17 cellular contexts compared by ENCODE assay signal in the genomic region with DNA sequence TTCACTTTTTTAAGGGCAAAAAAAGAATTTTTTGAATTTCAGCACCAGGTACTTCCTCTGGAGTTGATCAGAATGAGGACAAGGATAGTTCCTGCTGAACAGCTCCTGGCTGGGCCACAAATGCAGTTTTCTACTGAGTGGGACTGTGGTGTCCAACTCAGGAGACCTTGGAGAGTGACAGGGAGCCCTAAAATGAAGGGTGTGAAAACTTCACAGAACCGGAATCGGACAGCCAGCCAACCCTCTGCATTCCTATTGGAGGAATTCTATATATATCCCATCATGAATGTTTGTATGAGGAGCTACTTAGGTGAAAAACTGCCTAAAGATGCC.
"Had no signal": no experiment of that assay in that cellular context is flagged by ENCODE, and none has a peak within 500 bp of the region (broad histone marks: within the 10 kb centered on the region; RNA-seq: fewer than 3 reads in every experiment).

No MANE protein-coding gene starts in this region.

- H3K36me3 Mint-ChIP-seq: activated naive CD8-positive, alpha-beta T cell treated with anti-CD3 and anti-CD28 coated beads, Interleukin-2, amount 10 ng/mL, durations not matched to agents 7 days and 5 days; natural killer cell treated with Interleukin-12 subunit alpha and Interleukin-12 subunit beta and Interleukin-15 and Interleukin-18, amount 100 ng/mL, for 72 hours had no signal

- ATAC-seq: activated CD4-positive, alpha-beta T cell treated with anti-CD3 and anti-CD28 coated beads for 36 hours; natural killer cell treated with Interleukin-12 subunit alpha and Interleukin-12 subunit beta and Interleukin-15 and Interleukin-18, amount 100 ng/mL, for 72 hours had no signal

- H3K36me3 ChIP-seq: pancreas had no signal

- H3K27me3 ChIP-seq: pancreas had no signal

- DNase-seq: activated B cell treated with CpG ODN at 0.5 μM for 24 hours; activated CD4-positive, alpha-beta T cell treated with anti-CD3 and anti-CD28 coated beads for 36 hours; activated CD4-positive, alpha-beta T cell treated with anti-CD3 and anti-CD28 coated beads, Interleukin-2, amount 50 U/mL, for 4 hours; activated naive CD4-positive, alpha-beta T cell treated with anti-CD3 and anti-CD28 coated beads for 36 hours; activated naive CD8-positive, alpha-beta T cell treated with anti-CD3 and anti-CD28 coated beads, Interleukin-2, amount 10 ng/mL, durations not matched to agents 7 days and 5 days; activated T-cell treated with anti-CD3 and anti-CD28 coated beads, Interleukin-2, amount 50 U/mL, for 48 hours; amygdala; erythroblast; foreskin fibroblast; kidney; midbrain; pancreas; stimulated activated CD4-positive, alpha-beta T cell treated with anti-CD3 and anti-CD28 coated beads, Interleukin-4, amount 100 ng/mL, for 24 hours; stimulated activated naive CD4-positive, alpha-beta T cell treated with Interleukin-2 at 50 U/mL for 16 hours had no signal

- FAIRE-seq: kidney, pancreas, urothelium cell line had no signal

- H3K27ac Mint-ChIP-seq: activated B cell treated with CpG ODN at 0.5 μM for 24 hours; activated CD4-positive, alpha-beta T cell treated with anti-CD3 and anti-CD28 coated beads for 36 hours; activated naive CD4-positive, alpha-beta T cell treated with anti-CD3 and anti-CD28 coated beads for 36 hours; activated naive CD8-positive, alpha-beta T cell treated with anti-CD3 and anti-CD28 coated beads, Interleukin-2, amount 10 ng/mL, durations not matched to agents 7 days and 5 days; natural killer cell treated with Interleukin-12 subunit alpha and Interleukin-12 subunit beta and Interleukin-15 and Interleukin-18, amount 100 ng/mL, for 72 hours; T-helper 1 cell treated with Interleukin-12 subunit alpha and Interleukin-12 subunit beta and Interleukin-4 antibody, amounts not matched to agents 30 μg/mL and 1 μg/mL, for 36 hours had no signal

- H3K27ac ChIP-seq: pancreas had no signal

- H3K9me3 Mint-ChIP-seq: activated B cell treated with CpG ODN at 0.5 μM for 24 hours; activated naive CD4-positive, alpha-beta T cell treated with anti-CD3 and anti-CD28 coated beads for 36 hours; activated naive CD8-positive, alpha-beta T cell treated with anti-CD3 and anti-CD28 coated beads, Interleukin-2, amount 10 ng/mL, durations not matched to agents 7 days and 5 days; natural killer cell treated with Interleukin-12 subunit alpha and Interleukin-12 subunit beta and Interleukin-15 and Interleukin-18, amount 100 ng/mL, for 72 hours; T-helper 1 cell treated with Interleukin-12 subunit alpha and Interleukin-12 subunit beta and Interleukin-4 antibody, amounts not matched to agents 30 μg/mL and 1 μg/mL, for 36 hours had no signal

- H3K4me3 ChIP-seq: pancreas had no signal

- H3K27me3 Mint-ChIP-seq: activated B cell treated with CpG ODN at 0.5 μM for 24 hours; activated CD4-positive, alpha-beta T cell treated with anti-CD3 and anti-CD28 coated beads for 36 hours; activated naive CD8-positive, alpha-beta T cell treated with anti-CD3 and anti-CD28 coated beads, Interleukin-2, amount 10 ng/mL, durations not matched to agents 7 days and 5 days; natural killer cell treated with Interleukin-12 subunit alpha and Interleukin-12 subunit beta and Interleukin-15 and Interleukin-18, amount 100 ng/mL, for 72 hours had no signal

- H3K4me3 Mint-ChIP-seq: activated B cell treated with CpG ODN at 0.5 μM for 24 hours; activated CD4-positive, alpha-beta T cell treated with anti-CD3 and anti-CD28 coated beads for 36 hours; activated naive CD4-positive, alpha-beta T cell treated with anti-CD3 and anti-CD28 coated beads for 36 hours; activated naive CD8-positive, alpha-beta T cell treated with anti-CD3 and anti-CD28 coated beads, Interleukin-2, amount 10 ng/mL, durations not matched to agents 7 days and 5 days; natural killer cell treated with Interleukin-12 subunit alpha and Interleukin-12 subunit beta and Interleukin-15 and Interleukin-18, amount 100 ng/mL, for 72 hours; T-helper 1 cell treated with Interleukin-12 subunit alpha and Interleukin-12 subunit beta and Interleukin-4 antibody, amounts not matched to agents 30 μg/mL and 1 μg/mL, for 36 hours had no signal

- H3K9me3 ChIP-seq: pancreas had no signal
